Comparison of ENCODE assay signal across 1 cellular context in the genomic region with DNA sequence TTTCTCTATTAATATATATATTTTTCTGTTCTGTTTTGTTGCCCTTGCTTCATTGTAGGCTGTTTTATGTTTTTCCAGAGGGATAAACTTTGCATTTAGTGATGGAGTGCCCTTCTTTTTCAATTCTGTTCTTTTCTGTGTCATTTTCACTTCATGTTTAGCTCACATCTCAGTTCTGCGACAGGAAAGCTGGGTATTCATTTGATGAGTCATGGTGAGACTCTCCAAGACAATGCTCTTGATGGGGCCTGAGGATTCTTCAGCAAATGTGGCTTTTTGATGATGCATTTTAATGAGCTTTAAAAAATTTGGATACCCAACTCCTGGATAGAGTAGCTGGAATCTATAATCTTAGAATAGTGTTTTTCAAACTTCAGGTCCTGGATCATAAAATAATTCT.
TF ChIP-seq lines count a peak whose summit lies in the region.

No MANE protein-coding gene starts in this region.

TF ChIP-seq in SK-N-SH, 30 proteins besides CTCF, POLR2A, EP300 and RAD21 (continued from another document):
- TF ChIP-seq, protein P1, sequence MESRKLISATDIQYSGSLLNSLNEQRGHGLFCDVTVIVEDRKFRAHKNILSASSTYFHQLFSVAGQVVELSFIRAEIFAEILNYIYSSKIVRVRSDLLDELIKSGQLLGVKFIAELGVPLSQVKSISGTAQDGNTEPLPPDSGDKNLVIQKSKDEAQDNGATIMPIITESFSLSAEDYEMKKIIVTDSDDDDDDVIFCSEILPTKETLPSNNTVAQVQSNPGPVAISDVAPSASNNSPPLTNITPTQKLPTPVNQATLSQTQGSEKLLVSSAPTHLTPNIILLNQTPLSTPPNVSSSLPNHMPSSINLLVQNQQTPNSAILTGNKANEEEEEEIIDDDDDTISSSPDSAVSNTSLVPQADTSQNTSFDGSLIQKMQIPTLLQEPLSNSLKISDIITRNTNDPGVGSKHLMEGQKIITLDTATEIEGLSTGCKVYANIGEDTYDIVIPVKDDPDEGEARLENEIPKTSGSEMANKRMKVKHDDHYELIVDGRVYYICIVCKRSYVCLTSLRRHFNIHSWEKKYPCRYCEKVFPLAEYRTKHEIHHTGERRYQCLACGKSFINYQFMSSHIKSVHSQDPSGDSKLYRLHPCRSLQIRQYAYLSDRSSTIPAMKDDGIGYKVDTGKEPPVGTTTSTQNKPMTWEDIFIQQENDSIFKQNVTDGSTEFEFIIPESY (IDR thresholded peaks at IDR 0.05; ENCODE audit: borderline replicate concordance, low read depth), result no peak
- TF ChIP-seq FOXJ3 (CRISPR knock-in tag; IDR thresholded peaks at IDR 0.05) (no peak), TCF12 (IDR thresholded peaks at IDR 0.05) (peak; percentile 64), GATA2 (CRISPR knock-in tag; IDR thresholded peaks at IDR 0.05) (no peak), SIN3A (IDR thresholded peaks at IDR 0.05; ENCODE audit: borderline replicate concordance, low read depth, low read length) (no peak), RCOR1 (IDR thresholded peaks at IDR 0.05; ENCODE audit: low read length) (no peak), RXRA (IDR thresholded peaks at IDR 0.05; ENCODE audit: borderline replicate concordance, low read depth) (no peak)
- TF ChIP-seq, protein P2, sequence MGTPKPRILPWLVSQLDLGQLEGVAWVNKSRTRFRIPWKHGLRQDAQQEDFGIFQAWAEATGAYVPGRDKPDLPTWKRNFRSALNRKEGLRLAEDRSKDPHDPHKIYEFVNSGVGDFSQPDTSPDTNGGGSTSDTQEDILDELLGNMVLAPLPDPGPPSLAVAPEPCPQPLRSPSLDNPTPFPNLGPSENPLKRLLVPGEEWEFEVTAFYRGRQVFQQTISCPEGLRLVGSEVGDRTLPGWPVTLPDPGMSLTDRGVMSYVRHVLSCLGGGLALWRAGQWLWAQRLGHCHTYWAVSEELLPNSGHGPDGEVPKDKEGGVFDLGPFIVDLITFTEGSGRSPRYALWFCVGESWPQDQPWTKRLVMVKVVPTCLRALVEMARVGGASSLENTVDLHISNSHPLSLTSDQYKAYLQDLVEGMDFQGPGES (IDR thresholded peaks at IDR 0.05; ENCODE audit: low read depth, low read length), result no peak
